Comparison of ENCODE assay signal across 8 cellular contexts in genomic region chr1:155976913-155977606, GRCh38. TPM values are rescaled to one million over a fixed set of nuclear protein-coding genes. Genes with fewer than 3 reads are reported as not detected.
DNase-seq lines count a peak whose midpoint lies in the region; ATAC-seq and TF ChIP-seq lines count a peak whose summit lies in the region.

No MANE protein-coding gene starts in this region.

- peak overlapping the region; percentile 94 for H3K4me2 ChIP-seq in PC-9

- H3K36me3 ChIP-seq in PC-9 (ENCODE audit: low read depth): peaks cover 30% of the 10 kb centered on the region

- H4K20me1 ChIP-seq in PC-9 (ENCODE audit: insufficient read depth): peaks cover 49% of the 10 kb centered on the region

- peaks cover 51% of the 10 kb centered on the region for H3K4me1 ChIP-seq in PC-9 (replicated peaks; ENCODE audit: insufficient read depth)

- H3K79me2 ChIP-seq in PC-9 (ENCODE audit: low read depth): peaks cover 95% of the 10 kb centered on the region

- peaks cover 87 to 90% of the 10 kb centered on the region in 2 donors for H3K4me1 Mint-ChIP-seq in natural killer cell

- intact Hi-C loops in PC-9 (cut with micrococcal nuclease; ENCODE audit: unreplicated experiment) (loop anchor here (1.0 to 5.0 kb wide), 2 partner anchors 15 to 305 kb away; partner anchors contain the start of genes SMG5 and TMEM79), dorsolateral prefrontal cortex (cut with DNase I) (loop anchor here in 1 of 2 donors (5.0 kb wide), 1 partner anchor 120 kb away; the partner anchor contains the start of genes GON4L and SYT11), natural killer cell (cut with micrococcal nuclease) (loop anchor here (5.0 kb wide), 2 partner anchors 65 to 120 kb away; partner anchors contain the start of genes GON4L, RIT1 and SYT11)

- TSS peak; percentile 42 for BruUV-seq in PC-9 (replicated peaks; lab: Mats Ljungman, UMichigan)

- H2AFZ ChIP-seq in PC-9: no peak overlapping the region

- H3K27me3 ChIP-seq in PC-9 (ENCODE audit: insufficient read depth, low read depth) (no peaks in the 10 kb centered on the region), dorsolateral prefrontal cortex (no peaks in the 10 kb centered on the region)

- ATAC-seq in natural killer cell (peak in 1 of 3 donors; percentile 3), GM21529 (IDR thresholded peaks at IDR 0.05; ENCODE audit: unreplicated experiment) (no peak), HG02642 (IDR thresholded peaks at IDR 0.05; ENCODE audit: poor library complexity, unreplicated experiment) (no peak)

- peaks cover 60% of the 10 kb centered on the region for H3F3A ChIP-seq in PC-9 (ENCODE audit: insufficient read depth, low read depth)

- no peaks in the 10 kb centered on the region for H3K27me3 Mint-ChIP-seq in natural killer cell (ENCODE audit: low read depth in 2 of 2)

- no peak for TF ChIP-seq CTCF in GM13976 (IDR thresholded peaks at IDR 0.05; ENCODE audit: borderline replicate concordance, control extremely low read depth, extremely low read depth, insufficient read depth, missing control alignments)
- TF ChIP-seq CTCF in PC-9 (conservative IDR thresholded peaks at IDR 0.05): no peak
- no peak for TF ChIP-seq CTCF in dorsolateral prefrontal cortex (IDR thresholded peaks at IDR 0.05 in 54 of 56, conservative IDR thresholded peaks at IDR 0.05 in 2 of 56; ENCODE audit: low read depth in 1 of 56, partially characterized antibody in 56 of 56)
- no peak for TF ChIP-seq CTCF in natural killer cell (IDR thresholded peaks at IDR 0.05)

- peak overlapping the region; percentile 90 to 94 for H3K27ac Mint-ChIP-seq in natural killer cell

- in situ Hi-C loops in GM13976 (cut with MboI; ENCODE audit: low sequenced_read_pairs, unreplicated experiment): no loop called here

- H3K9me3 Mint-ChIP-seq in natural killer cell: no peaks in the 10 kb centered on the region

- peak overlapping the region; percentile 96 for H3K27ac ChIP-seq in PC-9
- H3K27ac ChIP-seq in dorsolateral prefrontal cortex: peak overlapping the region; percentile 87 to 100 (median 99)

- H3K9me2 ChIP-seq in PC-9 (ENCODE audit: insufficient read depth): no peaks in the 10 kb centered on the region

- DNase-seq in GM13976 (ENCODE audit: low spot score) (peak; percentile 25), PC-9 (peak in 1 of 2 experiments; percentile 14), dorsolateral prefrontal cortex (no peak), natural killer cell (no peak), NCI-H1436 (lab: John Stamatoyannopoulos, UW) (no peak)
- DNase-seq in effector CD4-positive, alpha-beta T cell: no peak

- no peaks in the 10 kb centered on the region for H3K9me3 ChIP-seq in PC-9 (ENCODE audit: insufficient read depth, low read depth)

- H3K4me3 ChIP-seq in PC-9 (peak overlapping the region; percentile 93), dorsolateral prefrontal cortex (peak overlapping the region; percentile 68 to 95 (median 86))

- peak overlapping the region; percentile 92 for H3K4me3 Mint-ChIP-seq in natural killer cell

- CTCF ChIA-PET in PC-9 (lab: Charles Lee): interaction anchor here (0.6 to 1.6 kb wide), 2 partner anchors 14 to 90 kb away, joined by 5 to 12 read pairs; no protein-coding TSS in a partner anchor

- POLR2A ChIA-PET in PC-9 (lab: Charles Lee; ENCODE audit: unreplicated experiment): interaction anchor here (0.5 to 1.1 kb wide), 6 partner anchors 14 to 337 kb away, joined by 3 to 25 read pairs (median 4); no protein-coding TSS in a partner anchor

- H3K36me3 Mint-ChIP-seq in natural killer cell: no peaks in the 10 kb centered on the region

RNA-seq across cellular contexts. Expression of gene ARHGEF2, which starts 1.3 kb away (rescaled TPM):
- total RNA-seq in PC-9 (2021): 85.0 and 93.9 TPM in 2 replicates
- 100 to 1,000 TPM; 113 to 323 (median 165) TPM for total RNA-seq in dorsolateral prefrontal cortex
- 100 to 1,000 TPM; 143 to 200 (median 147) TPM for total RNA-seq in natural killer cell

RNA-seq across cellular contexts. Expression of gene RXFP4, which starts 35.6 kb away (rescaled TPM):
- 0.33 TPM in 1 of 2 replicates, not detected in the other for total RNA-seq in PC-9 (2021)
- not detected for total RNA-seq in dorsolateral prefrontal cortex
- not detected for total RNA-seq in natural killer cell

RNA-seq across cellular contexts. Expression of gene KHDC4, which starts 42.8 kb away (rescaled TPM):
- 63.4 and 68.8 TPM in 2 replicates for total RNA-seq in PC-9 (2021)
- total RNA-seq in dorsolateral prefrontal cortex: 10 to 100 TPM; 33.7 to 80.2 (median 50.9) TPM
- total RNA-seq in natural killer cell: 100 to 1,000 TPM in 1 of 3 donors, 10 to 100 TPM in 2; 61.9 to 101 (median 85.9) TPM

RNA-seq across cellular contexts. Expression of gene SSR2, which starts 43.7 kb away (rescaled TPM):
- total RNA-seq in PC-9 (2021) (152 and 196 TPM in 2 replicates), dorsolateral prefrontal cortex (10 to 100 TPM; 55.2 to 94.2 (median 71.4) TPM), natural killer cell (100 to 1,000 TPM; 209 to 215 (median 211) TPM)
